ENCODE assay signal across 9 cellular contexts in the genomic region with DNA sequence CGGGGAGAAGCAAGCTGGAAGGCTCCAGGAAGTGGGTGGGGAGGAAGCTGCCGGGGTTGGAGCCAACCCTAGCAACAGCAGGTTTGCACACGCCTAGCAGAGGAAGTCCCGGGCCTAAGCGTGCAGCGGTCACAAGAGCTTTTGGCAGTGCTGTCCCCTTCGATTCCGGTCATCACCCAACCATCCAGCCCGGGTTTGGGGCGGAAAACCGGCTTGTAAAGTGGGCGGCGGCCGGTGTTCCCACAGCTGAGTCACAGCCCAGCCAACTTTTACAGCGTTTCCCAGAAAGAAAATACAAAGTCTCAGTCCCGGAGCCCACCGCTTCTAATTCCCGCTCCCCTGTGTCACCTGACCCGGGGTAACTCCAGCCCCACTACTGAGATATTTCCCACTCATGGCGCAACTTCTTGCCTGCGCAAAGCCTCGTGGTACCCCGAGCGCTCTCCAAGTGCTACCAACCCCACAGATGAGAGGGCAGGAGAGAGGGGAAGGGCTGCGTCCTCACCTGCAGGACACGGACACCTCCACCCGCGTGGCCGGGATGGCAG. TPM values are rescaled to one million over a fixed set of nuclear protein-coding genes. Genes with fewer than 3 reads are reported as not detected.
DNase-seq lines count a peak whose midpoint lies in the region; ATAC-seq and TF ChIP-seq lines count a peak whose summit lies in the region.
"Had no signal": no experiment of that assay in that cellular context is flagged by ENCODE, and none has a peak within 500 bp of the region (broad histone marks: within the 10 kb centered on the region; RNA-seq: fewer than 3 reads in every experiment).

No MANE protein-coding gene starts in this region.

- WGBS in gastroesophageal sphincter (ENCODE audit: low coverage in 1 of 2), 2 donors, result 8% methylated on average over 6 of the region's 29 CpGs; no CpG with 5 or more reads in 1 of the 2 donors
- WGBS in urinary bladder, result 6% methylated on average over 29 of the region's 29 CpGs

- H3K9me3 ChIP-seq in gastroesophageal sphincter (no peaks in the 10 kb centered on the region), neutrophil (no peaks in the 10 kb centered on the region)

- H3K4me3 ChIP-seq in gastroesophageal sphincter, result peak overlapping the region; percentile 79 to 86
- peak overlapping the region; percentile 57 to 65 for H3K4me3 ChIP-seq in neutrophil (ENCODE audit: low read depth in 1 of 2, low read length in 1 of 2)
- peak overlapping the region; percentile 63 for H3K4me3 ChIP-seq in urinary bladder (ENCODE audit: low read depth, low read length)

- H3K27ac ChIP-seq in gastroesophageal sphincter, result peak overlapping the region; percentile 75 to 94 (median 93)
- peak overlapping the region; percentile 66 for H3K27ac ChIP-seq in neutrophil
- peak overlapping the region; percentile 81 for H3K27ac ChIP-seq in urinary bladder (ENCODE audit: low read depth)
- H3K27ac ChIP-seq: C4-2B had no signal

- H3K36me3 ChIP-seq in gastroesophageal sphincter, result no peaks in the 10 kb centered on the region
- H3K36me3 ChIP-seq in neutrophil, result no peaks in the 10 kb centered on the region
- H3K36me3 ChIP-seq in urinary bladder (ENCODE audit: insufficient read depth), result no peaks in the 10 kb centered on the region

- no peaks in the 10 kb centered on the region for H3K27me3 ChIP-seq in gastroesophageal sphincter
- H3K27me3 ChIP-seq in neutrophil, result no peaks in the 10 kb centered on the region

- TF ChIP-seq CTCF in gastroesophageal sphincter (IDR thresholded peaks at IDR 0.05) (no peak), neutrophil (IDR thresholded peaks at IDR 0.05) (no peak)

- no peak for TF ChIP-seq POLR2A in gastroesophageal sphincter (IDR thresholded peaks at IDR 0.05)

- no peak for TF ChIP-seq EP300 in gastroesophageal sphincter (IDR thresholded peaks at IDR 0.05)

- DNase-seq in NCI-H524 (lab: John Stamatoyannopoulos, UW) (peak; percentile 25 to 45), NCI-H524 treated with DMSO at 0.1 percent for 48 hours (lab: John Stamatoyannopoulos, UW) (no peak)
- DNase-seq in activated gamma-delta T cell treated with anti-CD3 and anti-CD28 coated beads, Interleukin-2, amount 50 U/mL, for 16 hours (ENCODE audit: low read depth), result peak; percentile 17

- H3K4me1 ChIP-seq in gastroesophageal sphincter, result peaks cover 0 to 41% (median 0%) of the 10 kb centered on the region in 3 donors
- H3K4me1 ChIP-seq in neutrophil (ENCODE audit: control insufficient read depth in 1 of 2, insufficient read depth in 1 of 2, low read depth in 1 of 2, low read length in 1 of 2), result peaks cover 21 to 29% of the 10 kb centered on the region in 2 experiments
- no peaks in the 10 kb centered on the region for H3K4me1 ChIP-seq in urinary bladder (ENCODE audit: insufficient read depth)

- ATAC-seq in HG02981 (IDR thresholded peaks at IDR 0.05; ENCODE audit: unreplicated experiment), result peak; percentile 60
- ATAC-seq in gastroesophageal sphincter, result peak; percentile 87

TF ChIP-seq in PFSK-1, 5 proteins besides CTCF, POLR2A, EP300 and RAD21:
- peak in 1 of 2 experiments; percentile 52; a peak in 1 of 4 replicates for TF ChIP-seq REST (IDR thresholded peaks at IDR 0.05; ENCODE audit: insufficient read depth in 1 of 2, low read depth in 2 of 2, low read length in 2 of 2)
- peak; percentile 68; the same call in 1 of the 2 replicates for TF ChIP-seq TAF1 (IDR thresholded peaks at IDR 0.05; ENCODE audit: borderline replicate concordance, insufficient read depth, low read length)
- peak; percentile 84; the same call in 1 of the 2 replicates for TF ChIP-seq SIN3A (IDR thresholded peaks at IDR 0.05; ENCODE audit: borderline replicate concordance, insufficient read depth, low read length)
- no peak for TF ChIP-seq POLR2AphosphoS5 (IDR thresholded peaks at IDR 0.05; ENCODE audit: low read depth, low read length)
- TF ChIP-seq FOXP2 (optimal IDR thresholded peaks at IDR 0.05; ENCODE audit: borderline replicate concordance, extremely low read depth, extremely low read length, insufficient read depth), result peak; percentile 55

RNA-seq across cellular contexts. Expression of gene CPNE8, which starts 0.4 kb away (rescaled TPM):
- 6.4 TPM for polyA plus RNA-seq in PFSK-1 (2012; ENCODE audit: insufficient read length, low read depth)
- 10 to 100 TPM; 15.5 to 44.2 (median 21.2) TPM for total RNA-seq in gastroesophageal sphincter
- 37.7 TPM for total RNA-seq in urinary bladder
- polyA plus RNA-seq in urinary bladder, result 10.1 TPM
